In genomic region chr2:68740184-68740914, GRCh38 we compare ENCODE assay signal across 12 cellular contexts. TPM values are rescaled to one million over a fixed set of nuclear protein-coding genes. Genes with fewer than 3 reads are reported as not detected.
DNase-seq lines count a peak whose midpoint lies in the region; ATAC-seq, FAIRE-seq and TF ChIP-seq lines count a peak whose summit lies in the region.
"Had no signal": no experiment of that assay in that cellular context is flagged by ENCODE, and none has a peak within 500 bp of the region (broad histone marks: within the 10 kb centered on the region; RNA-seq: fewer than 3 reads in every experiment).

No MANE protein-coding gene starts in this region.

- H3K27ac Mint-ChIP-seq in CD14-positive monocyte: peak overlapping the region; percentile 98 to 100 (median 98)
- H3K27ac Mint-ChIP-seq in activated naive CD8-positive, alpha-beta T cell treated with anti-CD3 and anti-CD28 coated beads, Interleukin-2, amount 50 U/mL, for 24 hours: no peak overlapping the region
- no peak overlapping the region for H3K27ac Mint-ChIP-seq in memory B cell

- no peak for DNase-seq in CD14-positive monocyte (ENCODE audit: low spot score)
- no peak for DNase-seq in activated naive CD8-positive, alpha-beta T cell treated with anti-CD3 and anti-CD28 coated beads, Interleukin-2, amount 50 U/mL, for 24 hours
- DNase-seq in memory B cell (ENCODE audit: low spot score in 2 of 2): peak in 1 of 2 donors; percentile 8
- no peak for DNase-seq in H54 (ENCODE audit: insufficient read length, low spot score)
- no peak for DNase-seq in NCI-H1092 (lab: John Stamatoyannopoulos, UW)
- DNase-seq in ureter (ENCODE audit: low spot score): no peak
- DNase-seq: heart left ventricle, MM.1S had no signal

- H3K27ac ChIP-seq in KOPT-K1 (ENCODE audit: low read depth, low read length, poor library complexity, severe bottlenecking): peak overlapping the region; percentile 92
- H3K27ac ChIP-seq: breast epithelium, thoracic aorta had no signal

- H3K9me3 ChIP-seq in KOPT-K1 (ENCODE audit: insufficient read depth, low read length, poor library complexity, severe bottlenecking): no peaks in the 10 kb centered on the region
- H3K9me3 ChIP-seq: breast epithelium, heart left ventricle, thoracic aorta had no signal

- peaks cover 4% of the 10 kb centered on the region; the same call in 1 of the 2 replicates for H3K36me3 ChIP-seq in KOPT-K1 (ENCODE audit: insufficient read depth, low read length)
- H3K36me3 ChIP-seq: breast epithelium, heart left ventricle, thoracic aorta had no signal

- H3K4me1 Mint-ChIP-seq in CD14-positive monocyte (peaks cover 89% of the 10 kb centered on the region), memory B cell (peaks cover 63% of the 10 kb centered on the region)
- H3K4me1 Mint-ChIP-seq in activated naive CD8-positive, alpha-beta T cell treated with anti-CD3 and anti-CD28 coated beads, Interleukin-2, amount 50 U/mL, for 24 hours: peaks cover 82% of the 10 kb centered on the region

- no peak for TF ChIP-seq POLR2A in H54 (IDR thresholded peaks at IDR 0.05; ENCODE audit: low read depth, low read length)

- no peak for TF ChIP-seq CTCF in CD14-positive monocyte (IDR thresholded peaks at IDR 0.05)

- peaks cover 37 to 41% of the 10 kb centered on the region in 2 donors for H3K36me3 Mint-ChIP-seq in CD14-positive monocyte
- H3K36me3 Mint-ChIP-seq in activated naive CD8-positive, alpha-beta T cell treated with anti-CD3 and anti-CD28 coated beads, Interleukin-2, amount 50 U/mL, for 24 hours (ENCODE audit: low read depth): peaks cover 38% of the 10 kb centered on the region
- peaks cover 9% of the 10 kb centered on the region for H3K36me3 Mint-ChIP-seq in memory B cell

- peaks cover 0 to 3% (median 2%) of the 10 kb centered on the region in 3 donors for H3K27me3 Mint-ChIP-seq in CD14-positive monocyte (ENCODE audit: low read depth in 3 of 3)
- H3K27me3 Mint-ChIP-seq in activated naive CD8-positive, alpha-beta T cell treated with anti-CD3 and anti-CD28 coated beads, Interleukin-2, amount 50 U/mL, for 24 hours: no peaks in the 10 kb centered on the region
- H3K27me3 Mint-ChIP-seq in memory B cell: no peaks in the 10 kb centered on the region

- no peak for FAIRE-seq in H54 (lab: Jason Lieb, UNC)

- peaks cover 0 to 4% (median 0%) of the 10 kb centered on the region in 7 donors for H3K9me3 Mint-ChIP-seq in CD14-positive monocyte
- no peaks in the 10 kb centered on the region for H3K9me3 Mint-ChIP-seq in activated naive CD8-positive, alpha-beta T cell treated with anti-CD3 and anti-CD28 coated beads, Interleukin-2, amount 50 U/mL, for 24 hours
- no peaks in the 10 kb centered on the region for H3K9me3 Mint-ChIP-seq in memory B cell

- peak overlapping the region; percentile 2 to 73 for H3K4me3 Mint-ChIP-seq in CD14-positive monocyte
- H3K4me3 Mint-ChIP-seq in activated naive CD8-positive, alpha-beta T cell treated with anti-CD3 and anti-CD28 coated beads, Interleukin-2, amount 50 U/mL, for 24 hours: no peak overlapping the region
- H3K4me3 Mint-ChIP-seq in memory B cell: peak overlapping the region; percentile 50

- intact Hi-C loops in CD14-positive monocyte (cut with micrococcal nuclease): loop anchor here (5.0 to 10.0 kb wide), 4 partner anchors 33 to 276 kb away; partner anchors contain the start of genes APLF (in 1 of the 2) and FBXO48 (in 1 of the 2)

- ATAC-seq in activated naive CD8-positive, alpha-beta T cell treated with anti-CD3 and anti-CD28 coated beads, Interleukin-2, amount 50 U/mL, for 24 hours: peak; percentile 44
- no peak for ATAC-seq in memory B cell (ENCODE audit: low read depth)
- ATAC-seq in HG02970 (IDR thresholded peaks at IDR 0.05; ENCODE audit: low FRiP score, unreplicated experiment): no peak

RNA-seq across cellular contexts. Expression of gene ARHGAP25, which starts 5.7 kb away (rescaled TPM):
- 10 to 100 TPM; 20.8 to 36.3 TPM for polyA plus RNA-seq in CD14-positive monocyte
- total RNA-seq in ureter: 14.7 TPM

Comparison
In these comparisons a context has a peak if more than half of its experiments do, and no peak if none do; other contexts are left out.
1. H3K27ac Mint-ChIP-seq: peak in CD14-positive monocyte (7 of 7); none in activated naive CD8-positive, alpha-beta T cell treated with anti-CD3 and anti-CD28 coated beads, Interleukin-2, amount 50 U/mL, for 24 hours (single experiment) and memory B cell (single experiment).